ENCODE assay signal across 9 cellular contexts in genomic region chr5:141521244-141521781, GRCh38. TPM values are rescaled to one million over a fixed set of nuclear protein-coding genes. Genes with fewer than 3 reads are reported as not detected.
DNase-seq lines count a peak whose midpoint lies in the region; ATAC-seq lines count a peak whose summit lies in the region.
"Had no signal": no experiment of that assay in that cellular context is flagged by ENCODE, and none has a peak within 500 bp of the region (broad histone marks: within the 10 kb centered on the region; RNA-seq: fewer than 3 reads in every experiment).

No MANE protein-coding gene starts in this region.

- DNase-seq in DMS53 (lab: John Stamatoyannopoulos, UW), result peak; percentile 51
- no peak for DNase-seq in DMS53 treated with DMSO at 0.1 percent for 48 hours (lab: John Stamatoyannopoulos, UW; ENCODE audit: unreplicated experiment)
- DNase-seq in SIG-M5 treated with dmso at 0.1 percent for 504 hours (lab: John Stamatoyannopoulos, UW; ENCODE audit: unreplicated experiment), result peak; percentile 94
- DNase-seq in epithelial cell of prostate (ENCODE audit: low read depth, low spot score), result peak; percentile 98
- DNase-seq in naive thymus-derived CD4-positive, alpha-beta T cell, result no peak
- DNase-seq in stimulated activated CD4-positive, alpha-beta T cell treated with anti-CD3 and anti-CD28 coated beads, Interleukin-4, amount 100 ng/mL, for 24 hours, result no peak
- DNase-seq in SK-N-DZ (ENCODE audit: low spot score), result no peak

- no peaks in the 10 kb centered on the region for H3K9me3 Mint-ChIP-seq in naive thymus-derived CD4-positive, alpha-beta T cell

- H3K27ac ChIP-seq in epithelial cell of prostate, result peak overlapping the region; percentile 97
- H3K27ac ChIP-seq in naive thymus-derived CD4-positive, alpha-beta T cell (ENCODE audit: low read depth, low read length), result no peak overlapping the region
- H3K27ac ChIP-seq: C4-2B had no signal

- H3K27ac Mint-ChIP-seq in naive thymus-derived CD4-positive, alpha-beta T cell, result peak overlapping the region in 4 of 9 donors; percentile 3 to 42 (median 17)

- POLR2A ChIA-PET in naive thymus-derived CD4-positive, alpha-beta T cell (lab: Charles Lee), result interaction anchor here (0.9 kb wide), 1 partner anchor 9 kb away, joined by 3 read pairs; no protein-coding TSS in a partner anchor

- no peak overlapping the region for H3K4me3 ChIP-seq in naive thymus-derived CD4-positive, alpha-beta T cell (ENCODE audit: low read length)

- H3K9me3 ChIP-seq in naive thymus-derived CD4-positive, alpha-beta T cell (ENCODE audit: control insufficient read depth in 2 of 3, low read length in 3 of 3), result no peaks in the 10 kb centered on the region

- H3K27me3 ChIP-seq in naive thymus-derived CD4-positive, alpha-beta T cell (ENCODE audit: control insufficient read depth in 2 of 2, insufficient read depth in 2 of 2, low read length in 2 of 2), result no peaks in the 10 kb centered on the region

- H3K4me3 Mint-ChIP-seq in naive thymus-derived CD4-positive, alpha-beta T cell, result no peak overlapping the region

- no peaks in the 10 kb centered on the region for H3K27me3 Mint-ChIP-seq in naive thymus-derived CD4-positive, alpha-beta T cell

- ATAC-seq in naive thymus-derived CD4-positive, alpha-beta T cell, result peak; percentile 64
- no peak for ATAC-seq in HG03354 (IDR thresholded peaks at IDR 0.05; ENCODE audit: poor library complexity, severe bottlenecking, unreplicated experiment)

- peaks cover 11 to 55% (median 36%) of the 10 kb centered on the region in 5 donors for H3K36me3 Mint-ChIP-seq in naive thymus-derived CD4-positive, alpha-beta T cell

- H3K4me1 ChIP-seq in naive thymus-derived CD4-positive, alpha-beta T cell (ENCODE audit: control insufficient read depth in 2 of 2, insufficient read depth in 2 of 2, low read length in 2 of 2), result peaks cover 0 to 6% of the 10 kb centered on the region in 2 donors

- H3K36me3 ChIP-seq in naive thymus-derived CD4-positive, alpha-beta T cell (ENCODE audit: control insufficient read depth in 2 of 3, insufficient read depth in 3 of 3, low read length in 3 of 3), result peaks cover 28 to 98% (median 59%) of the 10 kb centered on the region in 3 experiments

- CTCF ChIA-PET in naive thymus-derived CD4-positive, alpha-beta T cell (lab: Charles Lee), result interaction anchor here (0.6 to 1.0 kb wide), 4 partner anchors 8 to 1367 kb away, joined by 3 to 5 read pairs (median 3); no protein-coding TSS in a partner anchor

- peaks cover 6 to 29% (median 16%) of the 10 kb centered on the region in 7 donors for H3K4me1 Mint-ChIP-seq in naive thymus-derived CD4-positive, alpha-beta T cell

- intact Hi-C loops in naive thymus-derived CD4-positive, alpha-beta T cell (cut with micrococcal nuclease), result loop anchor here (5.0 kb wide), 2 partner anchors 41 to 424 kb away; no protein-coding TSS in a partner anchor

RNA-seq across cellular contexts. Expression of gene PCDHGC5, which starts 32.4 kb away (rescaled TPM):
- under 1 TPM in 1 of 5 experiments, not detected in 4; 0.13 TPM for total RNA-seq in naive thymus-derived CD4-positive, alpha-beta T cell
- polyA plus RNA-seq in naive thymus-derived CD4-positive, alpha-beta T cell, result not detected
- polyA plus RNA-seq in SK-N-DZ (2014; cell fraction: cytosol; rRNA removed), result 0.02 and 0.43 TPM in 2 replicates
- polyA plus RNA-seq in SK-N-DZ (2014; cell fraction: nucleus; rRNA removed), result 0.21 and 0.25 TPM in 2 replicates

RNA-seq across cellular contexts. Expression of gene PCDHGC4, which starts 36.5 kb away (rescaled TPM):
- under 1 TPM in 1 of 5 experiments, not detected in 4; 0.22 TPM for total RNA-seq in naive thymus-derived CD4-positive, alpha-beta T cell
- not detected for polyA plus RNA-seq in naive thymus-derived CD4-positive, alpha-beta T cell
- polyA plus RNA-seq in SK-N-DZ (2014; cell fraction: cytosol; rRNA removed), result 5.1 and 6.8 TPM in 2 replicates
- 2.1 and 3.2 TPM in 2 replicates for polyA plus RNA-seq in SK-N-DZ (2014; cell fraction: nucleus; rRNA removed)

RNA-seq across cellular contexts. Expression of gene PCDHGC3, which starts 45.5 kb away (rescaled TPM):
- total RNA-seq in naive thymus-derived CD4-positive, alpha-beta T cell, result under 1 TPM; 0.15 to 0.76 (median 0.16) TPM
- polyA plus RNA-seq in naive thymus-derived CD4-positive, alpha-beta T cell, result under 1 TPM in 1 of 2 donors, not detected in 1; 0.14 TPM
- polyA plus RNA-seq in SK-N-DZ (2014; cell fraction: cytosol; rRNA removed), result 21.5 and 27.2 TPM in 2 replicates
- polyA plus RNA-seq in SK-N-DZ (2014; cell fraction: nucleus; rRNA removed), result 6.1 and 16.1 TPM in 2 replicates

Comparison
In these comparisons a context has a peak if more than half of its experiments do, and no peak if none do; other contexts are left out.
1. DNase-seq: peak in DMS53 (single experiment), SIG-M5 treated with dmso at 0.1 percent for 504 hours (single experiment) and epithelial cell of prostate (single experiment); none in DMS53 treated with DMSO at 0.1 percent for 48 hours (single experiment), naive thymus-derived CD4-positive, alpha-beta T cell (0 of 9), stimulated activated CD4-positive, alpha-beta T cell treated with anti-CD3 and anti-CD28 coated beads, Interleukin-4, amount 100 ng/mL, for 24 hours (single experiment) and SK-N-DZ (single experiment).